ENCODE assay signal across 1 cellular context in genomic region chr14:31894351-31894750, GRCh38.
TF ChIP-seq lines count a peak whose summit lies in the region.

No MANE protein-coding gene starts in this region.

TF ChIP-seq in K562, 482 proteins besides CTCF, POLR2A, EP300 and RAD21 (continued from another document):
- TF ChIP-seq TRIM25 (IDR thresholded peaks at IDR 0.05; ENCODE audit: borderline replicate concordance): no peak
- peak; percentile 71 for TF ChIP-seq FOSL1 (tag; conservative IDR thresholded peaks at IDR 0.05)
- no peak for TF ChIP-seq PBX2 (CRISPR knock-in tag; IDR thresholded peaks at IDR 0.05; ENCODE audit: low read depth)
- 0 out of 2 replicates have a peak, but pooled peaks have one; percentile 21 for TF ChIP-seq PBX2 (tag; conservative IDR thresholded peaks at IDR 0.05; ENCODE audit: low read depth)
- TF ChIP-seq JUND (IDR thresholded peaks at IDR 0.05; ENCODE audit: borderline replicate concordance, low read depth, low read length): 0 out of 2 replicates have a peak, but pooled peaks have one; percentile 32
- peak; percentile 25; the same call in 1 of the 3 replicates for TF ChIP-seq JUND (tag; IDR thresholded peaks at IDR 0.05; ENCODE audit: borderline replicate concordance, low read depth, low read length)
- TF ChIP-seq SMAD3 (CRISPR knock-in tag; conservative IDR thresholded peaks at IDR 0.05): no peak
- TF ChIP-seq MEIS2 (IDR thresholded peaks at IDR 0.05; ENCODE audit: partially characterized antibody): peak; percentile 64
- TF ChIP-seq SMARCA4 (IDR thresholded peaks at IDR 0.05): peak; percentile 60; the same call in 1 of the 2 replicates
- TF ChIP-seq L3MBTL2 (IDR thresholded peaks at IDR 0.05): peak; percentile 46
- peak; percentile 36; the same call in 1 of the 2 replicates for TF ChIP-seq TAL1 (IDR thresholded peaks at IDR 0.05)
- TF ChIP-seq, protein P1, sequence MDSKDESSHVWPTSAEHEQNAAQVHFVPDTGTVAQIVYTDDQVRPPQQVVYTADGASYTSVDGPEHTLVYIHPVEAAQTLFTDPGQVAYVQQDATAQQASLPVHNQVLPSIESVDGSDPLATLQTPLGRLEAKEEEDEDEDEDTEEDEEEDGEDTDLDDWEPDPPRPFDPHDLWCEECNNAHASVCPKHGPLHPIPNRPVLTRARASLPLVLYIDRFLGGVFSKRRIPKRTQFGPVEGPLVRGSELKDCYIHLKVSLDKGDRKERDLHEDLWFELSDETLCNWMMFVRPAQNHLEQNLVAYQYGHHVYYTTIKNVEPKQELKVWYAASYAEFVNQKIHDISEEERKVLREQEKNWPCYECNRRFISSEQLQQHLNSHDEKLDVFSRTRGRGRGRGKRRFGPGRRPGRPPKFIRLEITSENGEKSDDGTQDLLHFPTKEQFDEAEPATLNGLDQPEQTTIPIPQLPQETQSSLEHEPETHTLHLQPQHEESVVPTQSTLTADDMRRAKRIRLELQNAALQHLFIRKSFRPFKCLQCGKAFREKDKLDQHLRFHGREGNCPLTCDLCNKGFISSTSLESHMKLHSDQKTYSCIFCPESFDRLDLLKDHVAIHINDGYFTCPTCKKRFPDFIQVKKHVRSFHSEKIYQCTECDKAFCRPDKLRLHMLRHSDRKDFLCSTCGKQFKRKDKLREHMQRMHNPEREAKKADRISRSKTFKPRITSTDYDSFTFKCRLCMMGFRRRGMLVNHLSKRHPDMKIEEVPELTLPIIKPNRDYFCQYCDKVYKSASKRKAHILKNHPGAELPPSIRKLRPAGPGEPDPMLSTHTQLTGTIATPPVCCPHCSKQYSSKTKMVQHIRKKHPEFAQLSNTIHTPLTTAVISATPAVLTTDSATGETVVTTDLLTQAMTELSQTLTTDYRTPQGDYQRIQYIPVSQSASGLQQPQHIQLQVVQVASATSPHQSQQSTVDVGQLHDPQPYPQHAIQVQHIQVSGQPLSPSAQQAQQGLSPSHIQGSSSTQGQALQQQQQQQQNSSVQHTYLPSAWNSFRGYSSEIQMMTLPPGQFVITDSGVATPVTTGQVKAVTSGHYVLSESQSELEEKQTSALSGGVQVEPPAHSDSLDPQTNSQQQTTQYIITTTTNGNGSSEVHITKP (IDR thresholded peaks at IDR 0.05; ENCODE audit: partially characterized antibody): no peak
- TF ChIP-seq TEAD4 (IDR thresholded peaks at IDR 0.05; ENCODE audit: low read length): peak; percentile 67
- TF ChIP-seq TEAD4 (CRISPR knock-in tag; IDR thresholded peaks at IDR 0.05; ENCODE audit: borderline replicate concordance): no peak
- TF ChIP-seq ARID1B (IDR thresholded peaks at IDR 0.05): peak; percentile 77
- TF ChIP-seq CREB1 (IDR thresholded peaks at IDR 0.05): no peak
- 0 out of 2 replicates have a peak, but pooled peaks have one; percentile 18 for TF ChIP-seq CREB1 (CRISPR knock-in tag; IDR thresholded peaks at IDR 0.05)
- TF ChIP-seq ZNF583 (CRISPR knock-in tag; IDR thresholded peaks at IDR 0.05): no peak
- no peak for TF ChIP-seq KHSRP (IDR thresholded peaks at IDR 0.05)
- TF ChIP-seq GATA2 (CRISPR knock-in tag; IDR thresholded peaks at IDR 0.05): peak; percentile 85
